2 cellular contexts compared by ENCODE assay signal in genomic region chr3:37249294-37249693, GRCh38.
TF ChIP-seq lines count a peak whose summit lies in the region.

No MANE protein-coding gene starts in this region.

TF ChIP-seq in SK-N-SH, 30 proteins besides CTCF, POLR2A, EP300 and RAD21 (continued from another document):
- TF ChIP-seq SMC3 (IDR thresholded peaks at IDR 0.05; ENCODE audit: low read depth, low read length) (no peak), MXI1 (IDR thresholded peaks at IDR 0.05; ENCODE audit: low read depth, low read length) (no peak), YY1 (IDR thresholded peaks at IDR 0.05; ENCODE audit: low read depth) (no peak), TEAD4 (IDR thresholded peaks at IDR 0.05; ENCODE audit: borderline replicate concordance, insufficient read depth) (no peak), CHD2 (IDR thresholded peaks at IDR 0.05; ENCODE audit: low read length, partially characterized antibody) (no peak), RCOR1 (IDR thresholded peaks at IDR 0.05; ENCODE audit: low read length) (no peak), POLR2AphosphoS5 (IDR thresholded peaks at IDR 0.05; ENCODE audit: low read depth, low read length) (no peak), GABPA (IDR thresholded peaks at IDR 0.05; ENCODE audit: low read depth) (no peak), NFIC (IDR thresholded peaks at IDR 0.05; ENCODE audit: borderline replicate concordance) (no peak), RFX5 (IDR thresholded peaks at IDR 0.05; ENCODE audit: low read length) (no peak), REST (IDR thresholded peaks at IDR 0.05; ENCODE audit: low read depth, low read length) (no peak), TAF1 (IDR thresholded peaks at IDR 0.05; ENCODE audit: borderline replicate concordance, low read depth, low read length) (no peak), NRF1 (IDR thresholded peaks at IDR 0.05; ENCODE audit: low read depth, low read length) (no peak), RXRA (IDR thresholded peaks at IDR 0.05; ENCODE audit: borderline replicate concordance, low read depth) (no peak)
- TF ChIP-seq, protein P1, sequence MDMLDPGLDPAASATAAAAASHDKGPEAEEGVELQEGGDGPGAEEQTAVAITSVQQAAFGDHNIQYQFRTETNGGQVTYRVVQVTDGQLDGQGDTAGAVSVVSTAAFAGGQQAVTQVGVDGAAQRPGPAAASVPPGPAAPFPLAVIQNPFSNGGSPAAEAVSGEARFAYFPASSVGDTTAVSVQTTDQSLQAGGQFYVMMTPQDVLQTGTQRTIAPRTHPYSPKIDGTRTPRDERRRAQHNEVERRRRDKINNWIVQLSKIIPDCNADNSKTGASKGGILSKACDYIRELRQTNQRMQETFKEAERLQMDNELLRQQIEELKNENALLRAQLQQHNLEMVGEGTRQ (IDR thresholded peaks at IDR 0.05; ENCODE audit: borderline replicate concordance, low read depth, low read length), result no peak
- TF ChIP-seq, protein P2, sequence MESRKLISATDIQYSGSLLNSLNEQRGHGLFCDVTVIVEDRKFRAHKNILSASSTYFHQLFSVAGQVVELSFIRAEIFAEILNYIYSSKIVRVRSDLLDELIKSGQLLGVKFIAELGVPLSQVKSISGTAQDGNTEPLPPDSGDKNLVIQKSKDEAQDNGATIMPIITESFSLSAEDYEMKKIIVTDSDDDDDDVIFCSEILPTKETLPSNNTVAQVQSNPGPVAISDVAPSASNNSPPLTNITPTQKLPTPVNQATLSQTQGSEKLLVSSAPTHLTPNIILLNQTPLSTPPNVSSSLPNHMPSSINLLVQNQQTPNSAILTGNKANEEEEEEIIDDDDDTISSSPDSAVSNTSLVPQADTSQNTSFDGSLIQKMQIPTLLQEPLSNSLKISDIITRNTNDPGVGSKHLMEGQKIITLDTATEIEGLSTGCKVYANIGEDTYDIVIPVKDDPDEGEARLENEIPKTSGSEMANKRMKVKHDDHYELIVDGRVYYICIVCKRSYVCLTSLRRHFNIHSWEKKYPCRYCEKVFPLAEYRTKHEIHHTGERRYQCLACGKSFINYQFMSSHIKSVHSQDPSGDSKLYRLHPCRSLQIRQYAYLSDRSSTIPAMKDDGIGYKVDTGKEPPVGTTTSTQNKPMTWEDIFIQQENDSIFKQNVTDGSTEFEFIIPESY (IDR thresholded peaks at IDR 0.05; ENCODE audit: borderline replicate concordance, low read depth), result no peak
- TF ChIP-seq, protein P3, sequence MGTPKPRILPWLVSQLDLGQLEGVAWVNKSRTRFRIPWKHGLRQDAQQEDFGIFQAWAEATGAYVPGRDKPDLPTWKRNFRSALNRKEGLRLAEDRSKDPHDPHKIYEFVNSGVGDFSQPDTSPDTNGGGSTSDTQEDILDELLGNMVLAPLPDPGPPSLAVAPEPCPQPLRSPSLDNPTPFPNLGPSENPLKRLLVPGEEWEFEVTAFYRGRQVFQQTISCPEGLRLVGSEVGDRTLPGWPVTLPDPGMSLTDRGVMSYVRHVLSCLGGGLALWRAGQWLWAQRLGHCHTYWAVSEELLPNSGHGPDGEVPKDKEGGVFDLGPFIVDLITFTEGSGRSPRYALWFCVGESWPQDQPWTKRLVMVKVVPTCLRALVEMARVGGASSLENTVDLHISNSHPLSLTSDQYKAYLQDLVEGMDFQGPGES (IDR thresholded peaks at IDR 0.05; ENCODE audit: low read depth, low read length), result no peak

TF ChIP-seq in SK-N-SH treated with all-trans-retinoic acid at 6 μM for 48 hours, 23 proteins besides CTCF, POLR2A, EP300 and RAD21:
- TF ChIP-seq, protein P4, sequence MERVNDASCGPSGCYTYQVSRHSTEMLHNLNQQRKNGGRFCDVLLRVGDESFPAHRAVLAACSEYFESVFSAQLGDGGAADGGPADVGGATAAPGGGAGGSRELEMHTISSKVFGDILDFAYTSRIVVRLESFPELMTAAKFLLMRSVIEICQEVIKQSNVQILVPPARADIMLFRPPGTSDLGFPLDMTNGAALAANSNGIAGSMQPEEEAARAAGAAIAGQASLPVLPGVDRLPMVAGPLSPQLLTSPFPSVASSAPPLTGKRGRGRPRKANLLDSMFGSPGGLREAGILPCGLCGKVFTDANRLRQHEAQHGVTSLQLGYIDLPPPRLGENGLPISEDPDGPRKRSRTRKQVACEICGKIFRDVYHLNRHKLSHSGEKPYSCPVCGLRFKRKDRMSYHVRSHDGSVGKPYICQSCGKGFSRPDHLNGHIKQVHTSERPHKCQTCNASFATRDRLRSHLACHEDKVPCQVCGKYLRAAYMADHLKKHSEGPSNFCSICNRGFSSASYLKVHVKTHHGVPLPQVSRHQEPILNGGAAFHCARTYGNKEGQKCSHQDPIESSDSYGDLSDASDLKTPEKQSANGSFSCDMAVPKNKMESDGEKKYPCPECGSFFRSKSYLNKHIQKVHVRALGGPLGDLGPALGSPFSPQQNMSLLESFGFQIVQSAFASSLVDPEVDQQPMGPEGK (CRISPR knock-in tag; IDR thresholded peaks at IDR 0.05; ENCODE audit: borderline replicate concordance), result no peak
- TF ChIP-seq RARB (CRISPR knock-in tag; IDR thresholded peaks at IDR 0.05), result no peak
TF ChIP-seq in SK-N-SH treated with all-trans-retinoic acid at 6 μM for 48 hours: peak in this region for 0.
